Comparison of ENCODE assay signal across 1 cellular context in the genomic region with DNA sequence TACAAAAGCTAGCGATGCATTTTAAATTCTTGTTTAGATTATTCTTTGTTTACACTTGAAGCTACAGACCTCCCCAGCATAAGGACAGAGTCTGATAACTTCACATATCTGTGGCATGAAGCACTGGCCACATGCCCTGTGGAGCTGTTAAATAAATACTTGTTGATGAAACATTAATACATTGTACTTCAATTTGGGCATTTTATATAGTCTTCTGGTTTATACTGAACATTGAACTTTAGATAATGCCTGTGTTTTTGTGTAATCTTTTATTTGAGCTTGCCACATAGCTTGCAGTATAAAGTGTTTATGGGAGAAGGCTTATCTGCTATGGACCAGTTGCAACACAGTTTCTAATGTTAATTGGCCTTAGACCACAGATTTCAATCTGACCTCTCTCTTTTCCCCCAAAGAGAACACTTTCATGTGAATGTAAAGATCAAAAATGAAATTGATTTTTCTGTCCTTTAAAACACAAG.
TF ChIP-seq lines count a peak whose summit lies in the region.

No MANE protein-coding gene starts in this region.

TF ChIP-seq in liver, 16 proteins besides CTCF, POLR2A, EP300 and RAD21 (continued from another document):
- TF ChIP-seq, protein P1, sequence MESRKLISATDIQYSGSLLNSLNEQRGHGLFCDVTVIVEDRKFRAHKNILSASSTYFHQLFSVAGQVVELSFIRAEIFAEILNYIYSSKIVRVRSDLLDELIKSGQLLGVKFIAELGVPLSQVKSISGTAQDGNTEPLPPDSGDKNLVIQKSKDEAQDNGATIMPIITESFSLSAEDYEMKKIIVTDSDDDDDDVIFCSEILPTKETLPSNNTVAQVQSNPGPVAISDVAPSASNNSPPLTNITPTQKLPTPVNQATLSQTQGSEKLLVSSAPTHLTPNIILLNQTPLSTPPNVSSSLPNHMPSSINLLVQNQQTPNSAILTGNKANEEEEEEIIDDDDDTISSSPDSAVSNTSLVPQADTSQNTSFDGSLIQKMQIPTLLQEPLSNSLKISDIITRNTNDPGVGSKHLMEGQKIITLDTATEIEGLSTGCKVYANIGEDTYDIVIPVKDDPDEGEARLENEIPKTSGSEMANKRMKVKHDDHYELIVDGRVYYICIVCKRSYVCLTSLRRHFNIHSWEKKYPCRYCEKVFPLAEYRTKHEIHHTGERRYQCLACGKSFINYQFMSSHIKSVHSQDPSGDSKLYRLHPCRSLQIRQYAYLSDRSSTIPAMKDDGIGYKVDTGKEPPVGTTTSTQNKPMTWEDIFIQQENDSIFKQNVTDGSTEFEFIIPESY (IDR thresholded peaks at IDR 0.05), result peak; percentile 90
- TF ChIP-seq HNF4A (conservative IDR thresholded peaks at IDR 0.05), result peak; percentile 93 to 98
- TF ChIP-seq GABPA (IDR thresholded peaks at IDR 0.05 in 1 of 2, conservative IDR thresholded peaks at IDR 0.05 in 1 of 2), result peak in 1 of 2 donors; percentile 12
- TF ChIP-seq FOXA2 (IDR thresholded peaks at IDR 0.05), result peak; percentile 61
- peak; percentile 43 for TF ChIP-seq NR2F2 (IDR thresholded peaks at IDR 0.05)
